Comparison of ENCODE assay signal across 18 cellular contexts in the genomic region with DNA sequence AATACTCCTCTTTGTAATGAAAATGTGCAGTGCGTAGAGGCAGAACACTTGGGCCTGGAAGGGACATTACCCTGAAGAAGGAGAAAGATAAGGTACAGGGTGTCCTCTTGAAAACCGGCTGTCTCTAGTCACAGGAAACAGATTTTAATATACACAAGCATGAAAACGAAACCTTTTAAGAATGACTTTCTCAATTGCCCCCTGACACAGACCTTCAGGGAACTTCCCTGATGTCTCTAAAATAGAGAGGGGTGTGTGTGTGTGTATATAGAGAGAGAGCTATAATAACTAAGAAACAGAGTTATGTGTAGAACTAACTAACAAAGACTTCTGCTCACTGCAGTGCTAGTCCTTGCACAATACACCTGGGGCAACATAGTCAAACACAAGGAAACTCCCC.
A peak's percentile ranks its signal among the peaks of the same experiment; 100 is the strongest.
DNase-seq lines count a peak whose midpoint lies in the region; ATAC-seq and TF ChIP-seq lines count a peak whose summit lies in the region.
"Had no signal": no experiment of that assay in that cellular context is flagged by ENCODE, and none has a peak within 500 bp of the region (broad histone marks: within the 10 kb centered on the region; RNA-seq: fewer than 3 reads in every experiment).

No MANE protein-coding gene starts in this region.

- H3K9me3 ChIP-seq in mesenchymal stem cell (ENCODE audit: control insufficient read depth, low read length) (no peaks in the 10 kb centered on the region), vagina (no peaks in the 10 kb centered on the region)

- CTCF ChIA-PET in activated naive CD4-positive, alpha-beta T cell treated with anti-CD3 and anti-CD28 coated beads, Interleukin-2, amount 10 ng/mL, durations not matched to agents 7 days and 5 days (lab: Charles Lee) = interaction anchor here (1.0 kb wide), 1 partner anchor 24 kb away, joined by 3 read pairs; no protein-coding TSS in a partner anchor

- H3K36me3 Mint-ChIP-seq in activated naive CD4-positive, alpha-beta T cell treated with anti-CD3 and anti-CD28 coated beads, Interleukin-2, amount 10 ng/mL, durations not matched to agents 7 days and 5 days = no peaks in the 10 kb centered on the region
- H3K36me3 Mint-ChIP-seq: immature natural killer cell had no signal

- no peaks in the 10 kb centered on the region for H3K4me1 Mint-ChIP-seq in activated naive CD4-positive, alpha-beta T cell treated with anti-CD3 and anti-CD28 coated beads, Interleukin-2, amount 10 ng/mL, durations not matched to agents 7 days and 5 days
- H3K4me1 Mint-ChIP-seq: immature natural killer cell; stimulated activated naive CD8-positive, alpha-beta T cell treated with anti-CD3 and anti-CD28 coated beads, Interleukin-15, amount 100 ng/mL, for 72 hours; T-helper 17 cell had no signal

- H3K4ac ChIP-seq in mesenchymal stem cell (ENCODE audit: low read depth in 1 of 2, low read length in 2 of 2) = no peak overlapping the region

- H4K91ac ChIP-seq in mesenchymal stem cell (ENCODE audit: low read length) = no peak overlapping the region

- no peak overlapping the region for H3K23ac ChIP-seq in mesenchymal stem cell (ENCODE audit: low read length in 2 of 2)

- H3K9ac ChIP-seq in mesenchymal stem cell (ENCODE audit: low read length) = no peak overlapping the region

- no peaks in the 10 kb centered on the region for H3K79me1 ChIP-seq in mesenchymal stem cell (replicated peaks; ENCODE audit: low read length, poor library complexity, severe bottlenecking)

- no peak overlapping the region for H3K18ac ChIP-seq in mesenchymal stem cell (ENCODE audit: low read depth in 1 of 2, low read length in 2 of 2)

- intact Hi-C loops in vagina (cut with DNase I) = no loop called here

- H3K27me3 Mint-ChIP-seq in activated naive CD4-positive, alpha-beta T cell treated with anti-CD3 and anti-CD28 coated beads, Interleukin-2, amount 10 ng/mL, durations not matched to agents 7 days and 5 days = no peaks in the 10 kb centered on the region
- H3K27me3 Mint-ChIP-seq: stimulated activated naive CD8-positive, alpha-beta T cell treated with anti-CD3 and anti-CD28 coated beads, Interleukin-15, amount 100 ng/mL, for 72 hours; T-helper 17 cell had no signal

- H2BK5ac ChIP-seq in mesenchymal stem cell (ENCODE audit: low read depth, low read length, poor library complexity, severe bottlenecking) = no peak overlapping the region

- H3K9me3 Mint-ChIP-seq in activated naive CD4-positive, alpha-beta T cell treated with anti-CD3 and anti-CD28 coated beads, Interleukin-2, amount 10 ng/mL, durations not matched to agents 7 days and 5 days = no peaks in the 10 kb centered on the region
- H3K9me3 Mint-ChIP-seq: activated naive CD4-positive, alpha-beta T cell treated with anti-CD3 and anti-CD28 coated beads for 36 hours had no signal

- no peak overlapping the region for H2AFZ ChIP-seq in mesenchymal stem cell (ENCODE audit: low read depth, low read length)

- no peak overlapping the region for H3K14ac ChIP-seq in mesenchymal stem cell (ENCODE audit: low read length in 2 of 2)

- 40% methylated on average over 1 of the region's 3 CpGs for WGBS in mesenchymal stem cell

- no peak overlapping the region for H3K4me3 Mint-ChIP-seq in activated naive CD4-positive, alpha-beta T cell treated with anti-CD3 and anti-CD28 coated beads, Interleukin-2, amount 10 ng/mL, durations not matched to agents 7 days and 5 days
- H3K4me3 Mint-ChIP-seq: activated naive CD4-positive, alpha-beta T cell treated with anti-CD3 and anti-CD28 coated beads for 36 hours; immature natural killer cell; neural crest cell; stimulated activated naive CD8-positive, alpha-beta T cell treated with anti-CD3 and anti-CD28 coated beads, Interleukin-15, amount 100 ng/mL, for 72 hours; T-helper 17 cell had no signal

- H3K27ac Mint-ChIP-seq in activated naive CD4-positive, alpha-beta T cell treated with anti-CD3 and anti-CD28 coated beads, Interleukin-2, amount 10 ng/mL, durations not matched to agents 7 days and 5 days = no peak overlapping the region
- H3K27ac Mint-ChIP-seq: activated naive CD4-positive, alpha-beta T cell treated with anti-CD3 and anti-CD28 coated beads for 36 hours; immature natural killer cell; stimulated activated naive CD8-positive, alpha-beta T cell treated with anti-CD3 and anti-CD28 coated beads, Interleukin-15, amount 100 ng/mL, for 72 hours; T-helper 17 cell had no signal

- H2BK15ac ChIP-seq in mesenchymal stem cell (ENCODE audit: low read depth, poor library complexity, severe bottlenecking) = no peak overlapping the region

- no peak for TF ChIP-seq POLR2A in vagina (IDR thresholded peaks at IDR 0.05)

- H3K27ac ChIP-seq in mesenchymal stem cell (ENCODE audit: low read length, poor library complexity, severe bottlenecking) = peak overlapping the region; percentile 11
- H3K27ac ChIP-seq in vagina = no peak overlapping the region

- TF ChIP-seq CTCF in foreskin fibroblast (IDR thresholded peaks at IDR 0.05; ENCODE audit: low read depth, low read length) (no peak), vagina (IDR thresholded peaks at IDR 0.05) (no peak)

- no peak overlapping the region for H2BK12ac ChIP-seq in mesenchymal stem cell (ENCODE audit: low read length in 2 of 2)

- peak; percentile 61 for DNase-seq in mesenchymal stem cell
- no peak for DNase-seq in activated naive CD4-positive, alpha-beta T cell treated with anti-CD3 and anti-CD28 coated beads, Interleukin-2, amount 10 ng/mL, durations not matched to agents 7 days and 5 days
- no peak for DNase-seq in ecto neural progenitor cell (ENCODE audit: low spot score)
- DNase-seq in foreskin fibroblast = no peak
- DNase-seq in vagina (ENCODE audit: extremely low spot score in 2 of 2) = no peak
- DNase-seq: activated CD4-positive, CD25-positive, alpha-beta regulatory T cell; activated naive CD4-positive, alpha-beta T cell treated with anti-CD3 and anti-CD28 coated beads for 36 hours; COR-L47; immature natural killer cell; NCI-H1105; NCI-H2227 treated with DMSO at 0.1 percent for 48 hours; SHP77 treated with DMSO at 0.1 percent for 48 hours; stimulated activated naive CD8-positive, alpha-beta T cell treated with anti-CD3 and anti-CD28 coated beads, Interleukin-15, amount 100 ng/mL, for 72 hours; T-helper 17 cell had no signal

- H4K8ac ChIP-seq in mesenchymal stem cell (ENCODE audit: low read length) = no peak overlapping the region

- ATAC-seq in GM18520 (IDR thresholded peaks at IDR 0.05; ENCODE audit: unreplicated experiment) (peak; percentile 66), GM21360 (IDR thresholded peaks at IDR 0.05; ENCODE audit: unreplicated experiment) (peak; percentile 62), HG03175 (IDR thresholded peaks at IDR 0.05; ENCODE audit: unreplicated experiment) (peak; percentile 59)
- ATAC-seq: stimulated activated naive CD8-positive, alpha-beta T cell treated with anti-CD3 and anti-CD28 coated beads, Interleukin-15, amount 100 ng/mL, for 72 hours; T-helper 17 cell had no signal

- H3K4me2 ChIP-seq in mesenchymal stem cell (ENCODE audit: low read length, poor library complexity, severe bottlenecking) = no peak overlapping the region

- H3K36me3 ChIP-seq in mesenchymal stem cell (ENCODE audit: control insufficient read depth in 1 of 2, insufficient read depth in 2 of 2, low read depth in 1 of 2, low read length in 2 of 2) (no peaks in the 10 kb centered on the region), vagina (no peaks in the 10 kb centered on the region)

- H2AK5ac ChIP-seq in mesenchymal stem cell (ENCODE audit: low read length, severe bottlenecking) = no peak overlapping the region

- H3K27me3 ChIP-seq in mesenchymal stem cell (ENCODE audit: control insufficient read depth in 1 of 2, insufficient read depth in 1 of 2, low read length in 2 of 2) (no peaks in the 10 kb centered on the region), vagina (no peaks in the 10 kb centered on the region)

- H2BK120ac ChIP-seq in mesenchymal stem cell (ENCODE audit: low read depth, low read length) = no peak overlapping the region

- H3K4me1 ChIP-seq in mesenchymal stem cell (ENCODE audit: control insufficient read depth, insufficient read depth, low read depth, low read length) (no peaks in the 10 kb centered on the region), vagina (no peaks in the 10 kb centered on the region)

- H3K4me3 ChIP-seq in mesenchymal stem cell (ENCODE audit: insufficient read depth in 1 of 2, low read depth in 1 of 2, low read length in 2 of 2) (no peak overlapping the region), foreskin fibroblast (ENCODE audit: low read depth in 1 of 2, low read length in 2 of 2) (no peak overlapping the region), vagina (no peak overlapping the region)
